Comparison of ENCODE assay signal across 29 cellular contexts in the genomic region with DNA sequence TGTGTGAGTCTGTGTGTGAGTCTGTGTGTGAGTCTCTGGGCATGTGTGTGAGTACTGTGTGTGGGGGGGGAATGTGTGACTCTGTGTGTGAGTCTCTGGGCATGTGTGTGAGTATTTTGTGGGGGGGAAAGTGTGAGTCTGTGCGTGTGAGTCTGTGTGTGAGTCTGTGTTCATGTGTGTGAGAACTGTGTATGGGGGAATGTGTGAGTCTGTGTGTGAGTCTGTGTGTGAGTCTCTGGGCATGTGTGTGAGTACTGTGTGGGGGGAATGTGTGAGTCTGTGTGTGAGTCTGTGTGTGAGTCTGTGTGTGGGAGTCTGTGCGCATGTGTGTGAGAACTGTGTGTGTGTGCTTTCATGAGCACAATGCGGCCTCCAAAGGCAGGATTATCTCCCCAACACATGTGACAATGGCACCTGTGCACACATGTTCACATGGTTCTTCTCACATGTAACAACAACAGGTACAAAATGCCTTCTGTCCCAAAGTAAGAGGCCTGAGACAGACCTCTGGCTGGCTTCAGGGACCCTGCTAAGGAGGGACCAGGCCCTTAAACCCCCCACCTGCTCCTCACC. TPM values are rescaled to one million over a fixed set of nuclear protein-coding genes. Genes with fewer than 3 reads are reported as not detected.
DNase-seq lines count a peak whose midpoint lies in the region; ATAC-seq and TF ChIP-seq lines count a peak whose summit lies in the region.
"Had no signal": no experiment of that assay in that cellular context is flagged by ENCODE, and none has a peak within 500 bp of the region (broad histone marks: within the 10 kb centered on the region; RNA-seq: fewer than 3 reads in every experiment).

No MANE protein-coding gene starts in this region.

- H3K9me3 ChIP-seq in naive thymus-derived CD4-positive, alpha-beta T cell (ENCODE audit: control insufficient read depth in 2 of 3, low read length in 3 of 3): no peaks in the 10 kb centered on the region
- H3K9me3 ChIP-seq: left ventricle myocardium inferior, pancreas had no signal

- H3K36me3 Mint-ChIP-seq in activated B cell treated with CpG ODN at 0.5 μM for 24 hours (ENCODE audit: low read depth): no peaks in the 10 kb centered on the region
- peaks cover 13 to 39% (median 19%) of the 10 kb centered on the region in 5 donors for H3K36me3 Mint-ChIP-seq in naive thymus-derived CD4-positive, alpha-beta T cell
- H3K36me3 Mint-ChIP-seq: CD14-positive monocyte had no signal

- no peaks in the 10 kb centered on the region for H3K27me3 ChIP-seq in naive thymus-derived CD4-positive, alpha-beta T cell (ENCODE audit: control insufficient read depth in 2 of 2, insufficient read depth in 2 of 2, low read length in 2 of 2)
- H3K27me3 ChIP-seq: brain microvascular endothelial cell, pancreas had no signal

- H3K4me3 ChIP-seq in naive thymus-derived CD4-positive, alpha-beta T cell (ENCODE audit: low read length): peak overlapping the region; percentile 100
- H3K4me3 ChIP-seq: left ventricle myocardium inferior, pancreas had no signal

- ATAC-seq in stimulated activated naive CD8-positive, alpha-beta T cell treated with anti-CD3 and anti-CD28 coated beads, Interleukin-15, amount 100 ng/mL, for 72 hours: no peak
- ATAC-seq in stimulated activated naive CD8-positive, alpha-beta T cell treated with anti-CD3 and anti-CD28 coated beads, Interleukin-15, Interleukin-2, amounts not matched to agents 100 U/mL and 50 U/mL, for 24 hours: no peak
- ATAC-seq in activated B cell treated with CpG ODN at 0.5 μM for 24 hours (ENCODE audit: low read depth) (no peak), GM21529 (IDR thresholded peaks at IDR 0.05; ENCODE audit: unreplicated experiment) (no peak)
- ATAC-seq in naive thymus-derived CD4-positive, alpha-beta T cell: no peak
- ATAC-seq: Panc1, pancreas had no signal

- CTCF ChIA-PET in activated B cell treated with CpG ODN at 0.5 μM for 24 hours (lab: Charles Lee): no interaction called here
- CTCF ChIA-PET in naive thymus-derived CD4-positive, alpha-beta T cell (lab: Charles Lee): interaction anchor here (0.7 kb wide), 1 partner anchor 122 kb away, joined by 3 read pairs; no protein-coding TSS in a partner anchor

- H3K27ac Mint-ChIP-seq in stimulated activated naive CD8-positive, alpha-beta T cell treated with anti-CD3 and anti-CD28 coated beads, Interleukin-15, amount 100 ng/mL, for 72 hours: peak overlapping the region; percentile 85 to 95
- no peak overlapping the region for H3K27ac Mint-ChIP-seq in activated B cell treated with CpG ODN at 0.5 μM for 24 hours
- no peak overlapping the region for H3K27ac Mint-ChIP-seq in naive thymus-derived CD4-positive, alpha-beta T cell
- H3K27ac Mint-ChIP-seq: activated CD4-positive, alpha-beta T cell treated with anti-CD3 and anti-CD28 coated beads, Interleukin-2, amount 10 ng/mL, durations not matched to agents 7 days and 5 days; T-helper 2 cell treated with Interferon-gamma antibody and Interleukin-4, amounts not matched to agents 5 μg/mL and 100 μg/mL, for 36 hours had no signal

- DNase-seq in stimulated activated naive CD8-positive, alpha-beta T cell treated with anti-CD3 and anti-CD28 coated beads, Interleukin-15, amount 100 ng/mL, for 72 hours: no peak
- no peak for DNase-seq in stimulated activated naive CD8-positive, alpha-beta T cell treated with anti-CD3 and anti-CD28 coated beads, Interleukin-15, Interleukin-2, amounts not matched to agents 100 U/mL and 50 U/mL, for 24 hours
- DNase-seq in activated B cell treated with CpG ODN at 0.5 μM for 24 hours (no peak), dedifferentiated amniotic fluid mesenchymal stem cell (ENCODE audit: extremely low spot score) (no peak), UCSD-AML1 (lab: John Stamatoyannopoulos, UW; ENCODE audit: unreplicated experiment) (no peak)
- DNase-seq in naive thymus-derived CD4-positive, alpha-beta T cell: peak in 1 of 9 donors; percentile 21
- DNase-seq: activated CD8-positive, alpha-beta memory T cell treated with anti-CD3 and anti-CD28 coated beads, Interleukin-2, amount 50 U/mL, for 4 hours; activated gamma-delta T cell treated with Interleukin-2 at 50 U/mL for 16 hours; amniotic stem cell; brain microvascular endothelial cell; left ventricle myocardium inferior; NCI-H1048; NCI-H187; NCI-H2171; NCI-H524 treated with DMSO at 0.1 percent for 48 hours; pancreas; SHP77 treated with DMSO at 0.1 percent for 48 hours; stimulated activated CD4-positive, alpha-beta T cell treated with anti-CD3 and anti-CD28 coated beads, Interleukin-4, amount 100 ng/mL, for 1 hour had no signal

- no peaks in the 10 kb centered on the region for H3K9me3 Mint-ChIP-seq in stimulated activated naive CD8-positive, alpha-beta T cell treated with anti-CD3 and anti-CD28 coated beads, Interleukin-15, amount 100 ng/mL, for 72 hours
- no peaks in the 10 kb centered on the region for H3K9me3 Mint-ChIP-seq in activated B cell treated with CpG ODN at 0.5 μM for 24 hours
- no peaks in the 10 kb centered on the region for H3K9me3 Mint-ChIP-seq in naive thymus-derived CD4-positive, alpha-beta T cell
- H3K9me3 Mint-ChIP-seq: activated CD4-positive, alpha-beta T cell treated with anti-CD3 and anti-CD28 coated beads, Interleukin-2, amount 10 ng/mL, durations not matched to agents 7 days and 5 days; CD14-positive monocyte; naive thymus-derived CD8-positive, alpha-beta T cell; T-helper 2 cell treated with Interferon-gamma antibody and Interleukin-4, amounts not matched to agents 5 μg/mL and 100 μg/mL, for 36 hours had no signal

- H3K27ac ChIP-seq in naive thymus-derived CD4-positive, alpha-beta T cell (ENCODE audit: low read depth, low read length): peak overlapping the region; percentile 98
- H3K27ac ChIP-seq: brain microvascular endothelial cell, HL-60, left ventricle myocardium inferior, pancreas had no signal

- POLR2A ChIA-PET in activated B cell treated with CpG ODN at 0.5 μM for 24 hours (lab: Charles Lee): interaction anchor here (1.1 kb wide), 1 partner anchor 33 kb away, joined by 3 read pairs; no protein-coding TSS in a partner anchor
- POLR2A ChIA-PET in naive thymus-derived CD4-positive, alpha-beta T cell (lab: Charles Lee): interaction anchor here (1.0 to 5.2 kb wide), 12 partner anchors 9 to 119 kb away, joined by 4 to 45 read pairs (median 10); no protein-coding TSS in a partner anchor

- H3K36me3 ChIP-seq in naive thymus-derived CD4-positive, alpha-beta T cell (ENCODE audit: control insufficient read depth in 2 of 3, insufficient read depth in 3 of 3, low read length in 3 of 3): peaks cover 0 to 50% (median 13%) of the 10 kb centered on the region in 3 experiments
- H3K36me3 ChIP-seq: brain microvascular endothelial cell, left ventricle myocardium inferior, pancreas had no signal

- H3K4me3 Mint-ChIP-seq in stimulated activated naive CD8-positive, alpha-beta T cell treated with anti-CD3 and anti-CD28 coated beads, Interleukin-15, amount 100 ng/mL, for 72 hours: no peak overlapping the region
- peak overlapping the region; percentile 1 for H3K4me3 Mint-ChIP-seq in activated B cell treated with CpG ODN at 0.5 μM for 24 hours
- peak overlapping the region in 1 of 10 donors; percentile 97 for H3K4me3 Mint-ChIP-seq in naive thymus-derived CD4-positive, alpha-beta T cell
- H3K4me3 Mint-ChIP-seq: activated CD4-positive, alpha-beta T cell treated with anti-CD3 and anti-CD28 coated beads, Interleukin-2, amount 10 ng/mL, durations not matched to agents 7 days and 5 days; naive thymus-derived CD8-positive, alpha-beta T cell; T-helper 2 cell treated with Interferon-gamma antibody and Interleukin-4, amounts not matched to agents 5 μg/mL and 100 μg/mL, for 36 hours had no signal

- H3K27me3 Mint-ChIP-seq in stimulated activated naive CD8-positive, alpha-beta T cell treated with anti-CD3 and anti-CD28 coated beads, Interleukin-15, amount 100 ng/mL, for 72 hours: no peaks in the 10 kb centered on the region
- H3K27me3 Mint-ChIP-seq in activated B cell treated with CpG ODN at 0.5 μM for 24 hours: no peaks in the 10 kb centered on the region
- no peaks in the 10 kb centered on the region for H3K27me3 Mint-ChIP-seq in naive thymus-derived CD4-positive, alpha-beta T cell
- H3K27me3 Mint-ChIP-seq: activated CD4-positive, alpha-beta T cell treated with anti-CD3 and anti-CD28 coated beads, Interleukin-2, amount 10 ng/mL, durations not matched to agents 7 days and 5 days; naive thymus-derived CD8-positive, alpha-beta T cell had no signal

- H3K4me1 ChIP-seq in naive thymus-derived CD4-positive, alpha-beta T cell (ENCODE audit: control insufficient read depth in 2 of 2, insufficient read depth in 2 of 2, low read length in 2 of 2): peaks cover 39 to 55% of the 10 kb centered on the region in 2 donors
- H3K4me1 ChIP-seq: left ventricle myocardium inferior, pancreas had no signal

- TF ChIP-seq CTCF in activated B cell treated with CpG ODN at 0.5 μM for 24 hours (IDR thresholded peaks at IDR 0.05): no peak

- intact Hi-C loops in activated B cell treated with CpG ODN at 0.5 μM for 24 hours (cut with micrococcal nuclease): no loop called here
- intact Hi-C loops in naive thymus-derived CD4-positive, alpha-beta T cell (cut with micrococcal nuclease): loop anchor here (2.0 to 5.0 kb wide), 4 partner anchors 21 to 133 kb away; a partner anchor contains a TSS

- H3K4me1 Mint-ChIP-seq in stimulated activated naive CD8-positive, alpha-beta T cell treated with anti-CD3 and anti-CD28 coated beads, Interleukin-15, amount 100 ng/mL, for 72 hours: peaks cover 50% of the 10 kb centered on the region
- peaks cover 10% of the 10 kb centered on the region for H3K4me1 Mint-ChIP-seq in activated B cell treated with CpG ODN at 0.5 μM for 24 hours
- peaks cover 24 to 58% (median 48%) of the 10 kb centered on the region in 7 donors for H3K4me1 Mint-ChIP-seq in naive thymus-derived CD4-positive, alpha-beta T cell
- H3K4me1 Mint-ChIP-seq: CD14-positive monocyte had no signal

RNA-seq across cellular contexts. Expression of a gene that starts 1.6 kb away (rescaled TPM):
- 5.2 and 7.1 TPM in 2 replicates for total RNA-seq in activated B cell treated with CpG ODN at 0.5 μM for 24 hours
- total RNA-seq in naive thymus-derived CD4-positive, alpha-beta T cell: 100 to 1,000 TPM; 180 to 399 (median 224) TPM
- polyA plus RNA-seq in naive thymus-derived CD4-positive, alpha-beta T cell: 100 to 1,000 TPM; 217 to 371 TPM
- total RNA-seq: glomerular endothelial cell, H1, temporal lobe, urinary bladder had no signal
- polyA plus RNA-seq: H1 had no signal

RNA-seq across cellular contexts. Expression of a gene that starts 57.3 kb away (rescaled TPM):
- total RNA-seq in activated B cell treated with CpG ODN at 0.5 μM for 24 hours: 14.4 and 18.1 TPM in 2 replicates
- 10 to 100 TPM in 1 of 5 experiments, 1 to 10 TPM in 4; 4.1 to 12.0 (median 7.9) TPM for total RNA-seq in naive thymus-derived CD4-positive, alpha-beta T cell
- under 1 TPM; 0.31 to 0.82 TPM for polyA plus RNA-seq in naive thymus-derived CD4-positive, alpha-beta T cell

Comparison
In these comparisons a context has a peak if more than half of its experiments do, and no peak if none do; other contexts are left out.
1. H3K27ac Mint-ChIP-seq: peak in stimulated activated naive CD8-positive, alpha-beta T cell treated with anti-CD3 and anti-CD28 coated beads, Interleukin-15, amount 100 ng/mL, for 72 hours (2 of 2); none in activated B cell treated with CpG ODN at 0.5 μM for 24 hours (single experiment) and naive thymus-derived CD4-positive, alpha-beta T cell (0 of 9).
2. RNA of a gene that starts 1.6 kb away (total RNA-seq): 180 to 399 TPM in naive thymus-derived CD4-positive, alpha-beta T cell; 5.2 to 7.1 TPM in activated B cell treated with CpG ODN at 0.5 μM for 24 hours; every median in the first group is over 10 times any median in the second.